In the genomic region with DNA sequence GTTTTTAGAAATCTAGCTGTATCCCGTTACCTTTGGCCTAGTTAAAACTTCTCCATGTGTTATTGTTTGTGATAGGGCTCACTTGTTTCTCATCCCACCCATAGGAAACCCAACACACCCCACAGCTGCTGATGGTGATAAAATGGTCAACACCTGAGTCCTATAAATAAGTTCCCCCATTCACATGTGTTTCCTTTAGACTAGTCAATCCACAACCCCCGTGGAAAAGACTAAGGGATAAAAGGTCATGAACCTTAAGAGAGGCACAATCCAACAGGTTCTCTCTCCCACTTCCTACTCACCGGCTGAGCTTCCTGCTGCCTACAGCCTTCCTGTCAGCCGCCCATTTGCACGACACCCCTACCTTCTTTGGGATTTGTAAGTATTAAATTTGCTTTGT, we compare ENCODE assay signal across 25 cellular contexts.
"Had no signal": no experiment of that assay in that cellular context is flagged by ENCODE, and none has a peak within 500 bp of the region (broad histone marks: within the 10 kb centered on the region; RNA-seq: fewer than 3 reads in every experiment).

No MANE protein-coding gene starts in this region.

- H3K27me3 ChIP-seq: colonic mucosa, esophagus muscularis mucosa, foreskin keratinocyte, pancreas, spleen, testis, tibial artery had no signal

- H3K27ac ChIP-seq: colonic mucosa, esophagus muscularis mucosa, foreskin keratinocyte, pancreas, skin epidermis, spleen, testis, tibial artery had no signal

- H3K9me3 ChIP-seq: colonic mucosa, esophagus muscularis mucosa, mucosa of descending colon, pancreas, spleen, testis, tibial artery had no signal

- H3K27me3 Mint-ChIP-seq: dendritic cell treated with granulocyte-macrophage colony-stimulating factor and Interleukin-4, amounts not matched to agents 40 ng/mL and 50 ng/mL, for 4 days; naive B cell; natural killer cell treated with Interleukin-12 subunit alpha and Interleukin-12 subunit beta and Interleukin-15 and Interleukin-18, amount 100 ng/mL, for 72 hours; stimulated activated memory B cell treated with anti-CD40 and anti-IgM and Interleukin-4, amounts not matched to agents 10 μg/mL and 1 μg/mL and 100 μg/mL, for 72 hours had no signal

- ATAC-seq: foreskin keratinocyte; left lobe of liver; mucosa of descending colon; natural killer cell treated with Interleukin-12 subunit alpha and Interleukin-12 subunit beta and Interleukin-15 and Interleukin-18, amount 100 ng/mL, for 72 hours; pancreas; stimulated activated memory B cell treated with anti-CD40 and anti-IgM and Interleukin-4, amounts not matched to agents 10 μg/mL and 1 μg/mL and 100 μg/mL, for 72 hours; stimulated activated naive CD8-positive, alpha-beta T cell treated with anti-CD3 and anti-CD28 coated beads, Interleukin-15, Interleukin-2, amounts not matched to agents 100 U/mL and 50 U/mL, for 24 hours had no signal

- H3K9me3 Mint-ChIP-seq: mesothelial cell of epicardium, type B pancreatic cell had no signal

- DNase-seq: colonic mucosa; effector CD8-positive, alpha-beta T cell; foreskin keratinocyte; glutamatergic neuron; hypothalamus; mesenchymal stem cell; mucosa of descending colon; naive B cell; occipital lobe; pancreas; retina; spleen; stimulated activated CD4-positive, alpha-beta T cell treated with anti-CD3 and anti-CD28 coated beads, Interleukin-4, amount 100 ng/mL, for 4 hours; stimulated activated naive CD8-positive, alpha-beta T cell treated with anti-CD3 and anti-CD28 coated beads, Interleukin-15, Interleukin-2, amounts not matched to agents 100 U/mL and 50 U/mL, for 24 hours; substantia nigra; testis; tibial artery had no signal

- H3K27ac Mint-ChIP-seq: dendritic cell treated with granulocyte-macrophage colony-stimulating factor and Interleukin-4, amounts not matched to agents 40 ng/mL and 50 ng/mL, for 4 days; mesothelial cell of epicardium; naive B cell; natural killer cell treated with Interleukin-12 subunit alpha and Interleukin-12 subunit beta and Interleukin-15 and Interleukin-18, amount 100 ng/mL, for 72 hours; stimulated activated memory B cell treated with anti-CD40 and anti-IgM and Interleukin-4, amounts not matched to agents 10 μg/mL and 1 μg/mL and 100 μg/mL, for 72 hours; type B pancreatic cell had no signal

- H3K36me3 Mint-ChIP-seq: mesothelial cell of epicardium; naive B cell; natural killer cell treated with Interleukin-12 subunit alpha and Interleukin-12 subunit beta and Interleukin-15 and Interleukin-18, amount 100 ng/mL, for 72 hours; stimulated activated memory B cell treated with anti-CD40 and anti-IgM and Interleukin-4, amounts not matched to agents 10 μg/mL and 1 μg/mL and 100 μg/mL, for 72 hours; type B pancreatic cell had no signal

- H3K4me1 Mint-ChIP-seq: naive B cell; stimulated activated memory B cell treated with anti-CD40 and anti-IgM and Interleukin-4, amounts not matched to agents 10 μg/mL and 1 μg/mL and 100 μg/mL, for 72 hours had no signal

- H3K4me3 Mint-ChIP-seq: dendritic cell treated with granulocyte-macrophage colony-stimulating factor and Interleukin-4, amounts not matched to agents 40 ng/mL and 50 ng/mL, for 4 days; mesothelial cell of epicardium; naive B cell; natural killer cell treated with Interleukin-12 subunit alpha and Interleukin-12 subunit beta and Interleukin-15 and Interleukin-18, amount 100 ng/mL, for 72 hours; stimulated activated memory B cell treated with anti-CD40 and anti-IgM and Interleukin-4, amounts not matched to agents 10 μg/mL and 1 μg/mL and 100 μg/mL, for 72 hours; type B pancreatic cell had no signal

- H3K4me1 ChIP-seq: colonic mucosa, esophagus muscularis mucosa, foreskin keratinocyte, pancreas, spleen, testis, tibial artery had no signal
